ENCODE assay signal across 5 cellular contexts in genomic region chr4:4188557-4188956, GRCh38. TPM values are rescaled to one million over a fixed set of nuclear protein-coding genes. Genes with fewer than 3 reads are reported as not detected.
"Had no signal": no experiment of that assay in that cellular context is flagged by ENCODE, and none has a peak within 500 bp of the region (broad histone marks: within the 10 kb centered on the region; RNA-seq: fewer than 3 reads in every experiment).

No MANE protein-coding gene starts in this region.

RNA-seq across cellular contexts. Expression of gene OTOP1, which starts 38.2 kb away (rescaled TPM):
- polyA plus RNA-seq: cardiac muscle cell, endothelial cell of umbilical vein, fibroblast of lung, heart right ventricle, hepatocyte had no signal
